In genomic region chr1:111908222-111908621, GRCh38 we compare ENCODE assay signal across 31 cellular contexts.
"Had no signal": no experiment of that assay in that cellular context is flagged by ENCODE, and none has a peak within 500 bp of the region (broad histone marks: within the 10 kb centered on the region; RNA-seq: fewer than 3 reads in every experiment).

No MANE protein-coding gene starts in this region.

- H3K9me3 ChIP-seq: ovary, psoas muscle, spleen, suprapubic skin, testis, tibial artery, transverse colon, upper lobe of right lung, vagina had no signal

- H3K27me3 ChIP-seq: neural progenitor cell, ovary, testis, tibial artery, transverse colon, upper lobe of right lung, vagina had no signal

- H3K36me3 ChIP-seq: neural progenitor cell, ovary, spleen, suprapubic skin, tibial artery, transverse colon, upper lobe of right lung, vagina had no signal

- DNase-seq: naive thymus-derived CD8-positive, alpha-beta T cell; nephron progenitor cell; occipital lobe; ovary; psoas muscle; right cardiac atrium; spleen; stimulated activated CD4-positive, alpha-beta T cell treated with anti-CD3 and anti-CD28 coated beads, Interleukin-12 subunit alpha, Interleukin-12 subunit beta, amount 100 ng/mL, for 4 hours; stimulated activated CD4-positive, alpha-beta T cell treated with anti-CD3 and anti-CD28 coated beads, Interleukin-1b, Interleukin-23, amount 100 ng/mL, for 48 hours; stimulated activated CD4-positive, alpha-beta T cell treated with anti-CD3 and anti-CD28 coated beads, Interleukin-4, amount 100 ng/mL, for 1 hour; stimulated activated CD4-positive, alpha-beta T cell treated with anti-CD3 and anti-CD28 coated beads, Interleukin-4, amount 100 ng/mL, for 4 hours; stimulated activated CD8-positive, alpha-beta memory T cell treated with anti-CD3 and anti-CD28 coated beads, Interleukin-4, amount 100 ng/mL, for 48 hours; stimulated activated naive CD4-positive, alpha-beta T cell; stimulated activated naive CD8-positive, alpha-beta T cell treated with anti-CD3 and anti-CD28 coated beads, Interleukin-15, amount 100 ng/mL, for 72 hours; stimulated activated naive CD8-positive, alpha-beta T cell treated with anti-CD3 and anti-CD28 coated beads, Interleukin-15, Interleukin-2, amounts not matched to agents 100 U/mL and 50 U/mL, for 24 hours; substantia nigra; testis; tibial artery; transverse colon; upper lobe of right lung had no signal

- H3K4me3 Mint-ChIP-seq: naive thymus-derived CD8-positive, alpha-beta T cell; natural killer cell treated with Interleukin-12 subunit alpha and Interleukin-12 subunit beta and Interleukin-15 and Interleukin-18, amount 100 ng/mL, for 72 hours; nephron progenitor cell; neural progenitor cell; stimulated activated memory B cell treated with anti-CD40 and anti-IgM and Interleukin-4, amounts not matched to agents 10 μg/mL and 1 μg/mL and 100 μg/mL, for 72 hours; stimulated activated naive CD8-positive, alpha-beta T cell treated with anti-CD3 and anti-CD28 coated beads, Interleukin-15, amount 100 ng/mL, for 72 hours; type B pancreatic cell had no signal

- H3K36me3 Mint-ChIP-seq: naive thymus-derived CD8-positive, alpha-beta T cell; natural killer cell treated with Interleukin-12 subunit alpha and Interleukin-12 subunit beta and Interleukin-15 and Interleukin-18, amount 100 ng/mL, for 72 hours; neural progenitor cell; stimulated activated memory B cell treated with anti-CD40 and anti-IgM and Interleukin-4, amounts not matched to agents 10 μg/mL and 1 μg/mL and 100 μg/mL, for 72 hours; type B pancreatic cell had no signal

- H3K4me1 ChIP-seq: spleen, suprapubic skin, testis, upper lobe of right lung, vagina had no signal

- ATAC-seq: naive thymus-derived CD8-positive, alpha-beta T cell; natural killer cell treated with Interleukin-12 subunit alpha and Interleukin-12 subunit beta and Interleukin-15 and Interleukin-18, amount 100 ng/mL, for 72 hours; psoas muscle; right cardiac atrium; sciatic nerve; stimulated activated memory B cell treated with anti-CD40 and anti-IgM and Interleukin-4, amounts not matched to agents 10 μg/mL and 1 μg/mL and 100 μg/mL, for 72 hours; stimulated activated naive CD8-positive, alpha-beta T cell treated with anti-CD3 and anti-CD28 coated beads, Interleukin-15, amount 100 ng/mL, for 72 hours; stimulated activated naive CD8-positive, alpha-beta T cell treated with anti-CD3 and anti-CD28 coated beads, Interleukin-15, Interleukin-2, amounts not matched to agents 100 U/mL and 50 U/mL, for 24 hours; upper lobe of right lung had no signal

- H3K27ac ChIP-seq: neural progenitor cell, ovary, parathyroid adenoma, psoas muscle, skin epidermis, spleen, suprapubic skin, testis, tibial artery, transverse colon, upper lobe of right lung, vagina had no signal

- H3K4me3 ChIP-seq: neural progenitor cell, ovary, psoas muscle, skin epidermis, smooth muscle cell, spleen, suprapubic skin, testis, tibial artery, transverse colon, upper lobe of right lung, vagina had no signal

- H3K27ac Mint-ChIP-seq: naive thymus-derived CD8-positive, alpha-beta T cell; natural killer cell treated with Interleukin-12 subunit alpha and Interleukin-12 subunit beta and Interleukin-15 and Interleukin-18, amount 100 ng/mL, for 72 hours; nephron progenitor cell; neural progenitor cell; progenitor cell of endocrine pancreas; stimulated activated memory B cell treated with anti-CD40 and anti-IgM and Interleukin-4, amounts not matched to agents 10 μg/mL and 1 μg/mL and 100 μg/mL, for 72 hours; stimulated activated naive CD8-positive, alpha-beta T cell treated with anti-CD3 and anti-CD28 coated beads, Interleukin-15, amount 100 ng/mL, for 72 hours; type B pancreatic cell had no signal

- H3K9me3 Mint-ChIP-seq: natural killer cell treated with Interleukin-12 subunit alpha and Interleukin-12 subunit beta and Interleukin-15 and Interleukin-18, amount 100 ng/mL, for 72 hours; nephron progenitor cell; neural progenitor cell; stimulated activated memory B cell treated with anti-CD40 and anti-IgM and Interleukin-4, amounts not matched to agents 10 μg/mL and 1 μg/mL and 100 μg/mL, for 72 hours; stimulated activated naive CD8-positive, alpha-beta T cell treated with anti-CD3 and anti-CD28 coated beads, Interleukin-15, amount 100 ng/mL, for 72 hours; type B pancreatic cell had no signal

- H3K4me1 Mint-ChIP-seq: naive thymus-derived CD8-positive, alpha-beta T cell had no signal

- H3K9ac ChIP-seq: neural progenitor cell, parathyroid adenoma had no signal
